ENCODE assay signal across 8 cellular contexts in the genomic region with DNA sequence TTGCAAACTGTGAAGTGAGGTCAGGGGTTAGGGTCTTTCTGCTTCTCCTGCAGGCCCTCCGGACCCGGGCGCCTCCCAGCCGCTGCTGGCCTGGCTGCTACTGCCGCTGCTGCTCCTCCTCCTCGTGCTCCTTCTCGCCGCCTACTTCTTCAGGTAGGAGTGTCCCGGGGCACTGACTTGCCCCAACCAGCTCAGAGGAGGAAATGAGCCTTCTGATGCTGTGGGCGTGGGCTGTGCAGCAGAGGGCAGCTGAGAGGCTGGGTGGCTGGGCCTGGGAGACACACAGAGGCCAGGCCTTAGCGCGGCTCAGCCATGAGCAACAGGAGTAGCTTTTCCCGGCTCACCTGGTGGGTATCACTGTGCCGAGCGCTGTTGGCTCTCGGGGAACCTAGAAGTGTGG.
DNase-seq lines count a peak whose midpoint lies in the region; ATAC-seq lines count a peak whose summit lies in the region.

No MANE protein-coding gene starts in this region.

- H3K9ac ChIP-seq in iPS-15b (ENCODE audit: low read depth, low read length): peak overlapping the region; percentile 24

- H3K36me3 ChIP-seq in iPS-15b (ENCODE audit: control insufficient read depth, insufficient read depth, low read length): no peaks in the 10 kb centered on the region

- DNase-seq in SIG-M5 treated with dmso at 0.1 percent for 504 hours (lab: John Stamatoyannopoulos, UW; ENCODE audit: unreplicated experiment) (peak; percentile 90), SK-N-DZ (ENCODE audit: low spot score) (no peak), cerebellum (ENCODE audit: low spot score) (no peak)
- peak; percentile 81 for DNase-seq in activated naive CD4-positive, alpha-beta T cell treated with anti-CD3 and anti-CD28 coated beads, Interleukin-2, amount 50 U/mL, for 16 hours
- peak; percentile 50 to 81 (median 62) for DNase-seq in stimulated activated CD4-positive, alpha-beta T cell treated with anti-CD3 and anti-CD28 coated beads, Interleukin-1b, Interleukin-23, amount 100 ng/mL, for 24 hours (ENCODE audit: low read depth in 4 of 4, low spot score in 1 of 4)

- peak; percentile 99 for ATAC-seq in GM18861 (IDR thresholded peaks at IDR 0.05; ENCODE audit: unreplicated experiment)
- peak; percentile 99 for ATAC-seq in HG03045 (IDR thresholded peaks at IDR 0.05; ENCODE audit: unreplicated experiment)

- H3K4me3 ChIP-seq in iPS-15b (ENCODE audit: low read depth, low read length): no peak overlapping the region

- H3K9me3 ChIP-seq in iPS-15b (ENCODE audit: control insufficient read depth, insufficient read depth, low read length): no peaks in the 10 kb centered on the region

- no peaks in the 10 kb centered on the region for H3K4me1 ChIP-seq in iPS-15b (ENCODE audit: control insufficient read depth, insufficient read depth, low read length)

- H3K27me3 ChIP-seq in iPS-15b (ENCODE audit: control insufficient read depth, insufficient read depth, low read length): no peaks in the 10 kb centered on the region

Comparison
In these comparisons a context has a peak if more than half of its experiments do, and no peak if none do; other contexts are left out.
1. DNase-seq: peak in SIG-M5 treated with dmso at 0.1 percent for 504 hours (single experiment), activated naive CD4-positive, alpha-beta T cell treated with anti-CD3 and anti-CD28 coated beads, Interleukin-2, amount 50 U/mL, for 16 hours (single experiment) and stimulated activated CD4-positive, alpha-beta T cell treated with anti-CD3 and anti-CD28 coated beads, Interleukin-1b, Interleukin-23, amount 100 ng/mL, for 24 hours (4 of 4); none in SK-N-DZ (single experiment) and cerebellum (single experiment).